ENCODE assay signal across 24 cellular contexts in the genomic region with DNA sequence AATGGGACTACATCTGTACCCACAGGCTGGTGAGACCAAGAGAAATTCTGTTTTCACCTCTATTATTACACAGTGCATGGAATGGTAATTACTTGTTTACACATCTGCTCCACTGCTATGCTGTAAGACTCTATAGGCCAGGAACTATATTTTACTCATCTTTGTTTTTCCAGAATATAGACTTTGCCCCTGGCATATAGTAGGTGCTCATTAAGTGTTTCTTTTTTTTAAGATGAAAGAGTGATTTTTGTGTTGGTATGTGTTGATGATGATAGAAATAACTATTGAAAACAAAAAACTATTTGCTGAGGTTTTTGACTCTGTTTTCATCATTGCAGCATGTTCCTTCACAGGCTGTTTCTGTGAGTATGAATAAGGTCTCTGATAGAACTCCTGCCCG.
A peak's percentile ranks its signal among the peaks of the same experiment; 100 is the strongest.
DNase-seq lines count a peak whose midpoint lies in the region; ATAC-seq and TF ChIP-seq lines count a peak whose summit lies in the region.
"Had no signal": no experiment of that assay in that cellular context is flagged by ENCODE, and none has a peak within 500 bp of the region (broad histone marks: within the 10 kb centered on the region; RNA-seq: fewer than 3 reads in every experiment).

No MANE protein-coding gene starts in this region.

- H4K20me1 ChIP-seq in SU-DHL-6 (ENCODE audit: low read depth, low read length), result no peaks in the 10 kb centered on the region

- TF ChIP-seq CTCF in A673 (conservative IDR thresholded peaks at IDR 0.05; ENCODE audit: low read depth, low read length) (no peak), HFFc6 (IDR thresholded peaks at IDR 0.05) (no peak), SU-DHL-6 (IDR thresholded peaks at IDR 0.05; ENCODE audit: insufficient read depth, low read length, poor library complexity, severe bottlenecking) (no peak), nephron progenitor cell (IDR thresholded peaks at IDR 0.05) (no peak)

- no TSS peak for BruUV-seq in A673 (replicated peaks; lab: Mats Ljungman, UMichigan)

- H3K27me3 Mint-ChIP-seq in HFFc6 (ENCODE audit: insufficient read depth), result no peaks in the 10 kb centered on the region; the same call in 1 of the 2 replicates
- H3K27me3 Mint-ChIP-seq in nephron progenitor cell (ENCODE audit: low read depth, poor library complexity), result no peaks in the 10 kb centered on the region
- H3K27me3 Mint-ChIP-seq: activated naive CD8-positive, alpha-beta T cell treated with anti-CD3 and anti-CD28 coated beads for 36 hours; activated T-cell treated with anti-CD3 and anti-CD28 coated beads, Interleukin-2, amount 50 U/mL, for 24 hours; CD4-positive, alpha-beta memory T cell; effector memory CD8-positive, alpha-beta T cell; stimulated activated naive B cell treated with anti-CD40 and anti-IgM and Interleukin-4, amounts not matched to agents 10 μg/mL and 1 μg/mL and 100 μg/mL, for 72 hours had no signal

- 0 out of 2 replicates have a peak overlapping the region, but pooled peaks have one; percentile 3 for H3K27ac Mint-ChIP-seq in HFFc6
- peak overlapping the region; percentile 82 for H3K27ac Mint-ChIP-seq in nephron progenitor cell
- H3K27ac Mint-ChIP-seq: activated naive CD8-positive, alpha-beta T cell treated with anti-CD3 and anti-CD28 coated beads for 36 hours; activated T-cell treated with anti-CD3 and anti-CD28 coated beads, Interleukin-2, amount 50 U/mL, for 24 hours; CD4-positive, alpha-beta memory T cell; effector memory CD8-positive, alpha-beta T cell; stimulated activated naive B cell treated with anti-CD40 and anti-IgM and Interleukin-4, amounts not matched to agents 10 μg/mL and 1 μg/mL and 100 μg/mL, for 72 hours had no signal

- H3K27me3 ChIP-seq in A673 (replicated peaks; ENCODE audit: insufficient read depth, low read depth, low read length, poor library complexity), result no peaks in the 10 kb centered on the region
- no peaks in the 10 kb centered on the region for H3K27me3 ChIP-seq in SU-DHL-6 (ENCODE audit: low read length)
- H3K27me3 ChIP-seq: ascending aorta had no signal

- no peaks in the 10 kb centered on the region for H3K36me3 Mint-ChIP-seq in HFFc6 (ENCODE audit: low read depth)
- no peaks in the 10 kb centered on the region for H3K36me3 Mint-ChIP-seq in nephron progenitor cell (ENCODE audit: low read depth)
- H3K36me3 Mint-ChIP-seq: activated naive CD8-positive, alpha-beta T cell treated with anti-CD3 and anti-CD28 coated beads for 36 hours; CD4-positive, alpha-beta memory T cell; stimulated activated naive B cell treated with anti-CD40 and anti-IgM and Interleukin-4, amounts not matched to agents 10 μg/mL and 1 μg/mL and 100 μg/mL, for 72 hours had no signal

- no peak overlapping the region for H2AFZ ChIP-seq in SU-DHL-6 (ENCODE audit: low read depth, low read length, severe bottlenecking)

- H3K9me3 Mint-ChIP-seq in HFFc6 (no peaks in the 10 kb centered on the region), nephron progenitor cell (peaks cover 3% of the 10 kb centered on the region)
- H3K9me3 Mint-ChIP-seq: activated naive CD8-positive, alpha-beta T cell treated with anti-CD3 and anti-CD28 coated beads for 36 hours; stimulated activated naive B cell treated with anti-CD40 and anti-IgM and Interleukin-4, amounts not matched to agents 10 μg/mL and 1 μg/mL and 100 μg/mL, for 72 hours had no signal

- H3K9me3 ChIP-seq in A673 (ENCODE audit: low read depth, low read length, poor library complexity, severe bottlenecking) (no peaks in the 10 kb centered on the region), SU-DHL-6 (ENCODE audit: insufficient read depth, low read length) (no peaks in the 10 kb centered on the region)
- H3K9me3 ChIP-seq: A549, ascending aorta had no signal

- CTCF ChIA-PET in A673 (lab: Charles Lee), result no interaction called here

- intact Hi-C loops in A673 (cut with micrococcal nuclease; ENCODE audit: unreplicated experiment), result no loop called here

- ATAC-seq in HG02870 (IDR thresholded peaks at IDR 0.05; ENCODE audit: unreplicated experiment) (no peak), HG03159 (IDR thresholded peaks at IDR 0.05; ENCODE audit: unreplicated experiment) (no peak), HG03108 (IDR thresholded peaks at IDR 0.05; ENCODE audit: unreplicated experiment) (no peak), HG03045 (IDR thresholded peaks at IDR 0.05; ENCODE audit: unreplicated experiment) (no peak)
- ATAC-seq: A549; effector memory CD8-positive, alpha-beta T cell; left lobe of liver; stimulated activated naive B cell treated with anti-CD40 and anti-IgM and Interleukin-4, amounts not matched to agents 10 μg/mL and 1 μg/mL and 100 μg/mL, for 72 hours had no signal

- peak overlapping the region; percentile 20; the same call in 1 of the 2 replicates for H3K9ac ChIP-seq in SU-DHL-6 (ENCODE audit: low read length)
- H3K9ac ChIP-seq: KMS-11 had no signal

- DNase-seq in A673 (ENCODE audit: low spot score) (no peak), HFFc6 (no peak), nephron progenitor cell (no peak)
- DNase-seq: activated CD4-positive, CD25-positive, alpha-beta regulatory T cell; activated effector memory CD4-positive, alpha-beta T cell treated with anti-CD3 and anti-CD28 coated beads, Interleukin-2, amount 50 U/mL, for 16 hours; activated naive CD8-positive, alpha-beta T cell treated with anti-CD3 and anti-CD28 coated beads for 36 hours; activated T-cell treated with anti-CD3 and anti-CD28 coated beads, Interleukin-2, amount 50 U/mL, for 24 hours; AML-193; CD4-positive, alpha-beta memory T cell; cortex of kidney; effector memory CD8-positive, alpha-beta T cell; erythroblast; MM.1S; stimulated activated CD4-positive, alpha-beta T cell treated with anti-CD3 and anti-CD28 coated beads, Interleukin-15, amount 100 ng/mL, for 24 hours; stimulated activated naive B cell treated with anti-CD40 and anti-IgM and Interleukin-4, amounts not matched to agents 10 μg/mL and 1 μg/mL and 100 μg/mL, for 72 hours had no signal

- POLR2A ChIA-PET in A673 (lab: Charles Lee; ENCODE audit: low non-redundant PET), result no interaction called here

- H3K4me3 Mint-ChIP-seq in HFFc6 (no peak overlapping the region), nephron progenitor cell (peak overlapping the region; percentile 49)
- H3K4me3 Mint-ChIP-seq: activated naive CD8-positive, alpha-beta T cell treated with anti-CD3 and anti-CD28 coated beads for 36 hours; activated T-cell treated with anti-CD3 and anti-CD28 coated beads, Interleukin-2, amount 50 U/mL, for 24 hours; CD4-positive, alpha-beta memory T cell; effector memory CD8-positive, alpha-beta T cell; stimulated activated naive B cell treated with anti-CD40 and anti-IgM and Interleukin-4, amounts not matched to agents 10 μg/mL and 1 μg/mL and 100 μg/mL, for 72 hours had no signal

- peaks cover 46% of the 10 kb centered on the region for H3K4me1 ChIP-seq in A673 (ENCODE audit: insufficient read depth, low read length, poor library complexity, severe bottlenecking)
- H3K4me1 ChIP-seq: ascending aorta had no signal

- no peaks in the 10 kb centered on the region for H3K9me2 ChIP-seq in SU-DHL-6 (replicated peaks; ENCODE audit: insufficient read depth, low read length)

- peaks cover 35% of the 10 kb centered on the region for H3K4me1 Mint-ChIP-seq in HFFc6 (ENCODE audit: low read depth)
- peaks cover 78% of the 10 kb centered on the region for H3K4me1 Mint-ChIP-seq in nephron progenitor cell
- H3K4me1 Mint-ChIP-seq: activated naive CD8-positive, alpha-beta T cell treated with anti-CD3 and anti-CD28 coated beads for 36 hours; CD4-positive, alpha-beta memory T cell had no signal

- H3K4me3 ChIP-seq in A673 (ENCODE audit: low read depth, low read length, poor library complexity, severe bottlenecking) (no peak overlapping the region), SU-DHL-6 (ENCODE audit: insufficient read depth, low read length, poor library complexity, severe bottlenecking) (no peak overlapping the region)
- H3K4me3 ChIP-seq: A549, ascending aorta had no signal

- H3F3A ChIP-seq in SU-DHL-6 (ENCODE audit: insufficient read depth), result peaks cover 19% of the 10 kb centered on the region

- peak overlapping the region; percentile 49 for H3K4me2 ChIP-seq in SU-DHL-6 (ENCODE audit: low read depth, low read length, poor library complexity, severe bottlenecking)
- H3K4me2 ChIP-seq: A549 had no signal

- H3K36me3 ChIP-seq in A673 (ENCODE audit: insufficient read depth, low read length, poor library complexity, severe bottlenecking), result no peaks in the 10 kb centered on the region
- H3K36me3 ChIP-seq in SU-DHL-6 (ENCODE audit: low read length), result no peaks in the 10 kb centered on the region
- H3K36me3 ChIP-seq: ascending aorta had no signal

- H3K27ac ChIP-seq in A673 (ENCODE audit: low read depth, low read length, poor library complexity, severe bottlenecking), result peak overlapping the region; percentile 44
- H3K27ac ChIP-seq in SU-DHL-6 (ENCODE audit: low read depth, low read length), result peak overlapping the region; percentile 93
- H3K27ac ChIP-seq: A549, ascending aorta, KMS-11 had no signal

- no peaks in the 10 kb centered on the region for H3K79me2 ChIP-seq in SU-DHL-6 (ENCODE audit: insufficient read depth, low read length)
